Comparison of ENCODE assay signal across 8 cellular contexts in the genomic region with DNA sequence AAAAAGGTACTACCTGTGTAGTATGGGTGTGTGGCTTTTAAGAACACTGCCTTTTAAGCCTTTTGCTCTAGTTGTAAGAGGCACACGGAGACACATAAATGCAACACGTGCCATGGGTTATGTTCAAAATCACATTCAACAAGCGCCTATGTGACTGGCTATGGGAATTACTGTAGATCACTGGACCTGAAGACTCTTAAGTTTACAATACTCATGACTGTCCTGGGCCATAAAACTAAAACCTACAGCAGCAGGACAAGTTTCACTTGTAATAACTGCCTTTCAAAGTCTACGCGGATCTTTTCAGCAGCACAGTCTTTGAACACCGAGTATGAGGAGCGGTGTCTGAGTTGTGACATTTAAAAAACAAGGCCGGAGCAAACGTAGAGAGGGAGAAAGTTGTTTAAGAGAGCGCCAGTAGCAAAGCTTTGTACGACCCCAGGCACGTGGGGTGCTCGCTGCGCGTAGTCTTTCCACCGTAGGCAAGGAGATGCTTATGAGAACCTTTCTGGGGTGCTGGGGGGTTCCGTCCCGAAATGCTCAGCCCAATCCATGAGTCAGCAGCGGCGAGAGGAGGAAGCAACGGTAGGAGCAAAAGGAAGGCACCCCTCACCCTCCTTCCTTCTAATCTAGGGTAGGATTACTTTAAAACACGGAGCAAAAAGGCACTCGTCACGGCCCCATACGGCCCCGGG. TPM values are rescaled to one million over a fixed set of nuclear protein-coding genes. Genes with fewer than 3 reads are reported as not detected.
DNase-seq lines count a peak whose midpoint lies in the region; ATAC-seq lines count a peak whose summit lies in the region.

No MANE protein-coding gene starts in this region.

- peak; percentile 7 for ATAC-seq in HG02884 (IDR thresholded peaks at IDR 0.05; ENCODE audit: unreplicated experiment)

- H3K27ac ChIP-seq in angular gyrus (ENCODE audit: low read depth, low read length), result peak overlapping the region; percentile 22

- peak; percentile 6 to 23 (median 16) for DNase-seq in activated CD8-positive, alpha-beta memory T cell treated with anti-CD3 and anti-CD28 coated beads for 48 hours (ENCODE audit: low read depth in 2 of 3, low spot score in 2 of 3)
- DNase-seq in activated CD8-positive, alpha-beta memory T cell treated with anti-CD3 and anti-CD28 coated beads for 24 hours, result no peak
- peak; percentile 31 for DNase-seq in RPMI7951 (ENCODE audit: low read depth)
- DNase-seq in iPS-NIHi7 (ENCODE audit: extremely low spot score), result peak; percentile 15
- DNase-seq in stimulated activated CD4-positive, alpha-beta T cell treated with anti-CD3 and anti-CD28 coated beads, Interleukin-15, amount 100 ng/mL, for 1 hour (ENCODE audit: low read depth in 1 of 2, low spot score in 1 of 2), result peak; percentile 8 to 10
- no peak for DNase-seq in hippocampal formation (lab: John Stamatoyannopoulos, UW)

RNA-seq across cellular contexts. Expression of gene DNAJC2, which starts 0.7 kb away (rescaled TPM):
- 16.8 and 22.1 TPM in 2 replicates for total RNA-seq in RPMI7951 (2014; rRNA removed; shearing (Covaris generic))

RNA-seq across cellular contexts. Expression of gene PSMC2, which starts 3.5 kb away (rescaled TPM):
- total RNA-seq in RPMI7951 (2014; rRNA removed; shearing (Covaris generic)), result 372 and 400 TPM in 2 replicates

RNA-seq across cellular contexts. Expression of gene PMPCB, which starts 46.7 kb away (rescaled TPM):
- 78.1 and 90.8 TPM in 2 replicates for total RNA-seq in RPMI7951 (2014; rRNA removed; shearing (Covaris generic))

Comparison
In these comparisons a context has a peak if more than half of its experiments do, and no peak if none do; other contexts are left out.
1. DNase-seq: peak in activated CD8-positive, alpha-beta memory T cell treated with anti-CD3 and anti-CD28 coated beads for 48 hours (3 of 3), RPMI7951 (single experiment), iPS-NIHi7 (single experiment) and stimulated activated CD4-positive, alpha-beta T cell treated with anti-CD3 and anti-CD28 coated beads, Interleukin-15, amount 100 ng/mL, for 1 hour (2 of 2); none in activated CD8-positive, alpha-beta memory T cell treated with anti-CD3 and anti-CD28 coated beads for 24 hours (single experiment) and hippocampal formation (0 of 2).